In genomic region chr12:48263617-48264016, GRCh38 we compare ENCODE assay signal across 1 cellular context.
TF ChIP-seq lines count a peak whose summit lies in the region.

No MANE protein-coding gene starts in this region.

TF ChIP-seq in WTC11, 78 proteins besides CTCF, POLR2A, EP300 and RAD21 (continued from another document):
- TF ChIP-seq ZNF425 (CRISPR knock-in tag; conservative IDR thresholded peaks at IDR 0.05) = no peak
